In the genomic region with DNA sequence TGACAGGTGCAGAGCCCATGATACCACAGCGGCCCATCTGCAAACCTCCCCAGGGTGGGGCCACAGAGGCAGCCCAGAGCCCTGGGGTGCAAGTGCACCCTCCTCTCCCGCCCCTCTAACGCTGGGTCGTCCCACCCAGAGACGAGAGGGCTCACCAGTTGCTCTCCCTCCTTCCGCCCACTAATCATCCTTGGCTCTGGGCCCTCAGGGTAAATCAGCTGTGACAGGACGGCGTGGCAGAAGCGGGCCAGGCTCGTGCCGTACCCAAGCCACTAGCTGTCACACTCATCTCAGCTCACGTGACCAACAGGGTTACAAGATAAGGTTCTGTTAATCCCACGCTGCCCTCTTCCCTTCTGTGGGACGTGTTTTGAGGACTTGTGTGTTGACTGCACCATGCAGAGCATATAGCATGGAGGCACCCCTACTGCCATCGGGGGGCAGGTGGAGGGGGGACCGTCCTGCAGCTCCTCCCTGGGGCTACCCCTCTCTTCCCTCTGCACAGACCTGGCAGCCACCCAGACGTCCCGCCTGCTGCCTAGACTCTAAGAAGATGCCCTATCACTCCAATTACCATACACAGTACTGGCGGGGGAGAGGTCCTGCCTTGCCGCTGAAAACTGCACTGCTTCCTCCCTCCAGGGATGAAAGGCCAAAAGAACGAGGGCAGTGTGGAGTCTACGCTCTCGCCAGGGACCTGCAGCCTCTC, we compare ENCODE assay signal across 8 cellular contexts. TPM values are rescaled to one million over a fixed set of nuclear protein-coding genes. Genes with fewer than 3 reads are reported as not detected.
DNase-seq lines count a peak whose midpoint lies in the region; ATAC-seq lines count a peak whose summit lies in the region.

No MANE protein-coding gene starts in this region.

- ATAC-seq in HG03159 (IDR thresholded peaks at IDR 0.05; ENCODE audit: unreplicated experiment) = peak; percentile 33
- ATAC-seq in activated T-helper 17 cell treated with anti-CD3 and anti-CD28 coated beads, Interleukin-2, amount 50 U/mL, for 72 hours (replicated peaks) = peak; percentile 32

- intact Hi-C loops in posterior vena cava (cut with DNase I) = no loop called here

- H3K27me3 Mint-ChIP-seq in activated T-helper 17 cell treated with anti-CD3 and anti-CD28 coated beads, Interleukin-2, amount 50 U/mL, for 72 hours = no peaks in the 10 kb centered on the region

- H3K27ac Mint-ChIP-seq in activated T-helper 17 cell treated with anti-CD3 and anti-CD28 coated beads, Interleukin-2, amount 50 U/mL, for 72 hours = peak overlapping the region; percentile 83

- peak overlapping the region; percentile 91 for H3K4me3 Mint-ChIP-seq in activated T-helper 17 cell treated with anti-CD3 and anti-CD28 coated beads, Interleukin-2, amount 50 U/mL, for 72 hours

- peaks cover 40% of the 10 kb centered on the region for H3K4me1 Mint-ChIP-seq in activated T-helper 17 cell treated with anti-CD3 and anti-CD28 coated beads, Interleukin-2, amount 50 U/mL, for 72 hours

- peak; percentile 47 to 68 (median 64) for DNase-seq in NCI-H1417 (lab: John Stamatoyannopoulos, UW)
- no peak for DNase-seq in NCI-H1417 treated with DMSO at 0.1 percent for 48 hours (lab: John Stamatoyannopoulos, UW)
- DNase-seq in OCI-M1 (lab: John Stamatoyannopoulos, UW) = peak; percentile 82
- DNase-seq in germinal center (ENCODE audit: low spot score) = peak; percentile 72
- DNase-seq in posterior vena cava (ENCODE audit: low spot score) = peak; percentile 80
- DNase-seq in COR-L47 (lab: John Stamatoyannopoulos, UW) = no peak

- no peaks in the 10 kb centered on the region for H3K36me3 Mint-ChIP-seq in activated T-helper 17 cell treated with anti-CD3 and anti-CD28 coated beads, Interleukin-2, amount 50 U/mL, for 72 hours (ENCODE audit: low read depth)

- no peaks in the 10 kb centered on the region for H3K9me3 Mint-ChIP-seq in activated T-helper 17 cell treated with anti-CD3 and anti-CD28 coated beads, Interleukin-2, amount 50 U/mL, for 72 hours

RNA-seq across cellular contexts. Expression of gene TNK2, which starts 0.5 kb away (rescaled TPM):
- 10 to 100 TPM; 56.5 to 67.7 TPM for total RNA-seq in activated T-helper 17 cell treated with anti-CD3 and anti-CD28 coated beads, Interleukin-2, amount 50 U/mL, for 72 hours
- 10 to 100 TPM; 24.3 to 34.1 TPM for total RNA-seq in posterior vena cava

Comparison
In these comparisons a context has a peak if more than half of its experiments do, and no peak if none do; other contexts are left out.
1. DNase-seq: peak in NCI-H1417 (3 of 3), OCI-M1 (single experiment), germinal center (single experiment) and posterior vena cava (single experiment); none in NCI-H1417 treated with DMSO at 0.1 percent for 48 hours (single experiment) and COR-L47 (single experiment).